ENCODE assay signal across 8 cellular contexts in genomic region chr13:50125556-50126377, GRCh38.
DNase-seq lines count a peak whose midpoint lies in the region; ATAC-seq and TF ChIP-seq lines count a peak whose summit lies in the region.

No MANE protein-coding gene starts in this region.

- H3K9ac ChIP-seq in Karpas-422 (ENCODE audit: low read length) = peak overlapping the region; percentile 98

- TF ChIP-seq POLR2A in GM19099 (IDR thresholded peaks at IDR 0.05; ENCODE audit: extremely low read depth, insufficient read length, low read depth) = peak; percentile 49

- no TSS peak for BruUV-seq in PC-9 (replicated peaks; lab: Mats Ljungman, UMichigan)

- H3K27ac ChIP-seq in 22Rv1 (peak overlapping the region; percentile 91), Karpas-422 (ENCODE audit: low read length) (peak overlapping the region; percentile 94), PC-9 (peak overlapping the region; percentile 80)

- TF ChIP-seq CTCF in 22Rv1 (IDR thresholded peaks at IDR 0.05) (no peak), PC-9 (conservative IDR thresholded peaks at IDR 0.05) (no peak), epithelial cell of proximal tubule (conservative IDR thresholded peaks at IDR 0.05; ENCODE audit: low read depth, low read length) (no peak), mucosa of descending colon (IDR thresholded peaks at IDR 0.05) (no peak)

- H3K4me3 ChIP-seq in Karpas-422 (ENCODE audit: low read length) (peak overlapping the region; percentile 90), PC-9 (peak overlapping the region; percentile 91), epithelial cell of proximal tubule (ENCODE audit: low read depth, low read length) (peak overlapping the region; percentile 71), mucosa of descending colon (peak overlapping the region; percentile 91)

- no peaks in the 10 kb centered on the region for H3K36me3 Mint-ChIP-seq in activated T-cell treated with anti-CD3 and anti-CD28 coated beads, Interleukin-2, amount 50 U/mL, for 4 hours (ENCODE audit: insufficient read depth)

- CTCF ChIA-PET in PC-9 (lab: Charles Lee) = interaction anchor here (0.6 kb wide), 1 partner anchor 494 kb away, joined by 3 read pairs; no protein-coding TSS in a partner anchor

- H3K4me3 Mint-ChIP-seq in activated T-cell treated with anti-CD3 and anti-CD28 coated beads, Interleukin-2, amount 50 U/mL, for 4 hours = peak overlapping the region; percentile 85

- peaks cover 64% of the 10 kb centered on the region for H3K4me1 Mint-ChIP-seq in activated T-cell treated with anti-CD3 and anti-CD28 coated beads, Interleukin-2, amount 50 U/mL, for 4 hours (ENCODE audit: low read depth)

- H2AFZ ChIP-seq in Karpas-422 (ENCODE audit: low read length) (peak overlapping the region; percentile 14; the same call in 1 of the 2 replicates), PC-9 (peak overlapping the region; percentile 93)

- H3K4me1 ChIP-seq in Karpas-422 (ENCODE audit: low read length) (peaks cover 72% of the 10 kb centered on the region), PC-9 (replicated peaks; ENCODE audit: insufficient read depth) (peaks cover 29% of the 10 kb centered on the region), mucosa of descending colon (ENCODE audit: low read depth) (peaks cover 24% of the 10 kb centered on the region)

- no peaks in the 10 kb centered on the region for H3K9me3 Mint-ChIP-seq in activated T-cell treated with anti-CD3 and anti-CD28 coated beads, Interleukin-2, amount 50 U/mL, for 4 hours

- DNase-seq in Karpas-422 (peak; percentile 96), PC-9 (peak; percentile 74 to 82), epithelial cell of proximal tubule (ENCODE audit: low read depth) (peak; percentile 33), mucosa of descending colon (peak; percentile 96 to 98 (median 97))
- DNase-seq in activated T-cell treated with anti-CD3 and anti-CD28 coated beads, Interleukin-2, amount 50 U/mL, for 4 hours = peak; percentile 90
- DNase-seq in stimulated activated CD8-positive, alpha-beta memory T cell treated with anti-CD3 and anti-CD28 coated beads, Interleukin-4, amount 100 ng/mL, for 1 hour (ENCODE audit: low read depth in 2 of 2, low spot score in 1 of 2) = peak; percentile 64 to 73

- H3K9me3 ChIP-seq in Karpas-422 (ENCODE audit: low read length) = no peaks in the 10 kb centered on the region
- no peaks in the 10 kb centered on the region for H3K9me3 ChIP-seq in PC-9 (ENCODE audit: insufficient read depth, low read depth)
- no peaks in the 10 kb centered on the region for H3K9me3 ChIP-seq in mucosa of descending colon

- H3K36me3 ChIP-seq in Karpas-422 (ENCODE audit: insufficient read depth, low read length) (peaks cover 14% of the 10 kb centered on the region; the same call in 1 of the 2 replicates), PC-9 (ENCODE audit: low read depth) (no peaks in the 10 kb centered on the region), mucosa of descending colon (ENCODE audit: low read depth) (no peaks in the 10 kb centered on the region)

- H3K9me2 ChIP-seq in Karpas-422 (replicated peaks; ENCODE audit: insufficient read depth, low read length) (no peaks in the 10 kb centered on the region), PC-9 (ENCODE audit: insufficient read depth) (no peaks in the 10 kb centered on the region)

- H4K20me1 ChIP-seq in Karpas-422 (ENCODE audit: insufficient read depth, low read depth, low read length) (peaks cover 24% of the 10 kb centered on the region), PC-9 (ENCODE audit: insufficient read depth) (no peaks in the 10 kb centered on the region)

- peak overlapping the region; percentile 74 for H3K4me2 ChIP-seq in Karpas-422 (ENCODE audit: low read depth, low read length, poor library complexity, severe bottlenecking)
- H3K4me2 ChIP-seq in PC-9 = peak overlapping the region; percentile 87

- H3K27me3 ChIP-seq in Karpas-422 (ENCODE audit: low read length) (no peaks in the 10 kb centered on the region), PC-9 (ENCODE audit: insufficient read depth, low read depth) (no peaks in the 10 kb centered on the region)

- POLR2A ChIA-PET in PC-9 (lab: Charles Lee; ENCODE audit: unreplicated experiment) = interaction anchor here (0.5 to 0.6 kb wide), 4 partner anchors 24 to 317 kb away, joined by 4 to 8 read pairs (median 6); partner anchors contain the start of gene SPRYD7

- intact Hi-C loops in PC-9 (cut with micrococcal nuclease; ENCODE audit: unreplicated experiment) (loop anchor here (2.0 to 10.0 kb wide), 2 partner anchors 129 to 549 kb away; partner anchors contain the start of gene TRIM13), mucosa of descending colon (cut with DNase I, micrococcal nuclease) (loop anchor here in 1 of 2 donors (5.0 kb wide), 1 partner anchor 43 kb away; no protein-coding TSS in a partner anchor)

- H3K79me2 ChIP-seq in Karpas-422 (ENCODE audit: low read length) (peaks cover 50% of the 10 kb centered on the region), PC-9 (ENCODE audit: low read depth) (peaks cover 31% of the 10 kb centered on the region)

- peaks cover 18% of the 10 kb centered on the region for H3K27me3 Mint-ChIP-seq in activated T-cell treated with anti-CD3 and anti-CD28 coated beads, Interleukin-2, amount 50 U/mL, for 4 hours (ENCODE audit: low read depth)

- ATAC-seq in activated T-cell treated with anti-CD3 and anti-CD28 coated beads, Interleukin-2, amount 50 U/mL, for 4 hours = peak; percentile 33 to 36
- ATAC-seq in mucosa of descending colon = peak; percentile 72

- peaks cover 21% of the 10 kb centered on the region; the same call in 1 of the 2 replicates for H3F3A ChIP-seq in PC-9 (ENCODE audit: insufficient read depth, low read depth)

Comparison
In these comparisons a context has a peak if more than half of its experiments do, and no peak if none do; other contexts are left out.
1. Peak in every context shown above with its lines: DNase-seq, ATAC-seq, H3K4me3 ChIP-seq and H3K27ac ChIP-seq.
2. DNase-seq: peak in every context shown above with its lines; median percentile 97 in mucosa of descending colon; 96 in Karpas-422; 90 in activated T-cell treated with anti-CD3 and anti-CD28 coated beads, Interleukin-2, amount 50 U/mL, for 4 hours; 78 in PC-9; 68 in stimulated activated CD8-positive, alpha-beta memory T cell treated with anti-CD3 and anti-CD28 coated beads, Interleukin-4, amount 100 ng/mL, for 1 hour; 33 in epithelial cell of proximal tubule.